Comparison of ENCODE assay signal across 8 cellular contexts in the genomic region with DNA sequence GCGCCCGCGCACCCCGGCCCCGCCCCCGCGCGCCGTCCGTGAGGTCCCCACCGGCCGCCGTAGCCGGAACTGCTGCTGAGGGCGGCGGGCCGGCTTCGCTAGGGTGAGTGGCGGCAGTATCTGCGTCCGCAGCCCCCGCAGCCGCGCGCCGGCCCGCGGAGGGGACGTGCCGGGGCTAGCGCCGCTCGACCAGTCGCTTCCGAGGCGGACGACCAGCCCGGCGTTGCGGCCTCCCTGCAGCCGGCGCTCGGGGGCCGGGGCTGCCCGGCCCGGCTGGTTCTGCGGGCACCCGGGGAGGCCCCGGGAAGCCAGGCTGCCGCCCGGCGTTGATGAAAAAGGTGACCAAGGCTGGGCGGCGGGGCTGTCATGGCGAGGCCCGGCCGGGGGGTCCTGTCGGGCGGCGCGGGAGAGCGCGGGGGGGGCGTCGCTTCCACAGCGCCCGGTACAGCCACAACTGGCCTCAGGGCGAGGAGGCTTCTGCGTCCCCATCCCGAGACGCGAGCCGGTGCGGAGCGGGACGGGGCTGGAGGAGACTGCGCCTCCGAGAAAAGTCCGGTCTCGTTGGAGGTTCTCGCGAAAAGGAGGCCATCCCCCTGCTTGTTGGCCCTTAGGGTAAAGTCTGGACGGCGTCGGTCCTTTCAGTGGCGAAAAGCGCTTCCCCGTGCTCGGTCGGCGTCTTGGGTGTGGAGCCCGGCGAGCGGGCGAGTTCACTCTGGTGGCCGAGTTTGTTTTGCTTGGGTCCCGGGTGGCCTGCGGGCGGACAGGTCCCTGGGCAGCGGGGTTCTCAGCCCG. TPM values are rescaled to one million over a fixed set of nuclear protein-coding genes. Genes with fewer than 3 reads are reported as not detected.
DNase-seq lines count a peak whose midpoint lies in the region; ATAC-seq and TF ChIP-seq lines count a peak whose summit lies in the region.

A gene with protein sequence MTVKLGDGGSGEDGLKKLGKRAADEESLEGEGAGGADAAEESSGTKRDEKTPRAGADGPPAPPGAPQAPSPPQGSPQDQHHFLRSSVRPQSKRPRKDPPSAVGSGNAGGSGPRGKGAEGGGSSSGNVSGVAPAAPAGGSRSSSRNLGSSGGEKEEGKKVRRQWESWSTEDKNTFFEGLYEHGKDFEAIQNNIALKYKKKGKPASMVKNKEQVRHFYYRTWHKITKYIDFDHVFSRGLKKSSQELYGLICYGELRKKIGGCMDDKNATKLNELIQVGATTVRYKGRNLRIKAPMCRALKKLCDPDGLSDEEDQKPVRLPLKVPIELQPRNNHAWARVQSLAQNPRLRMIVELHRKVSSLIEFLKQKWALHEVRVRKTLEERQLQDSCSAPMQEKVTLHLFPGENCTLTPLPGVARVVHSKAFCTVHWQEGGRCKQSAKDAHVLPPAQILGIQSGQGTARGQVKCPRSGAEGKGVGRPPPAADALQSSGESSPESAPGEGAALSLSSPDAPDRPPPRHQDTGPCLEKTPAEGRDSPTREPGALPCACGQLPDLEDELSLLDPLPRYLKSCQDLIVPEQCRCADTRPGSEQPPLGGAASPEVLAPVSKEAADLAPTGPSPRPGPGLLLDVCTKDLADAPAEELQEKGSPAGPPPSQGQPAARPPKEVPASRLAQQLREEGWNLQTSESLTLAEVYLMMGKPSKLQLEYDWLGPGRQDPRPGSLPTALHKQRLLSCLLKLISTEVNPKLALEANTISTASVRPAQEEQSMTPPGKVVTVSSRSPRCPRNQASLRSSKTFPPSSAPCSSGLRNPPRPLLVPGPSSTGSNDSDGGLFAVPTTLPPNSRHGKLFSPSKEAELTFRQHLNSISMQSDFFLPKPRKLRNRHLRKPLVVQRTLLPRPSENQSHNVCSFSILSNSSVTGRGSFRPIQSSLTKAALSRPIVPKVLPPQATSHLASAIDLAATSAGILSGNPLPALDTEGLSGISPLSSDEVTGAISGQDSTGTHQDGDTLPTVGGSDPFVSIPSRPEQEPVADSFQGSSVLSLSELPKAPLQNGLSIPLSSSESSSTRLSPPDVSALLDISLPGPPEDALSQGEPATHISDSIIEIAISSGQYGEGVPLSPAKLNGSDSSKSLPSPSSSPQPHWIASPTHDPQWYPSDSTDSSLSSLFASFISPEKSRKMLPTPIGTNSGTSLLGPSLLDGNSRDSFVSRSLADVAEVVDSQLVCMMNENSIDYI (N-terminal part only) (plus strand): TSS at position 41 of the 792 bp plus-strand sequence. CDS start 2,280 bp downstream, outside the sequence.

- peak within 1 kb of the TSS; percentile 91 for H3K27ac Mint-ChIP-seq in activated naive CD4-positive, alpha-beta T cell treated with anti-CD3 and anti-CD28 coated beads for 36 hours
- peak within 1 kb of the TSS; percentile 100 for H3K27ac Mint-ChIP-seq in activated T-helper 1 cell treated with anti-CD3 and anti-CD28 coated beads, Interleukin-12 subunit alpha, Interleukin-12 subunit beta, Interleukin-2, Interleukin-4 antibody, amounts not matched to agents 30 ng/mL and 10 ng/mL and 1 ng/mL, durations not matched to agents 14 hours and 24 hours and 36 hours

- peak; percentile 22 for DNase-seq in activated naive CD4-positive, alpha-beta T cell treated with anti-CD3 and anti-CD28 coated beads for 36 hours
- DNase-seq in activated naive CD4-positive, alpha-beta T cell treated with anti-CD3 and anti-CD28 coated beads, Interleukin-2, amount 50 U/mL, for 16 hours, result no peak
- DNase-seq in HPDE6-E6E7 (ENCODE audit: extremely low spot score) (peak; percentile 23), cardiac septum (ENCODE audit: low spot score) (no peak), psoas muscle (peak in 1 of 2 donors; percentile 56)
- no peak for DNase-seq in activated T-helper 1 cell treated with anti-CD3 and anti-CD28 coated beads, Interleukin-12 subunit alpha, Interleukin-12 subunit beta, Interleukin-2, Interleukin-4 antibody, amounts not matched to agents 30 ng/mL and 10 ng/mL and 1 ng/mL, durations not matched to agents 14 hours and 24 hours and 36 hours (ENCODE audit: low spot score)

- peaks cover 15% of the 10 kb centered on the region for H3K36me3 Mint-ChIP-seq in activated naive CD4-positive, alpha-beta T cell treated with anti-CD3 and anti-CD28 coated beads for 36 hours (ENCODE audit: low read depth)
- H3K36me3 Mint-ChIP-seq in activated T-helper 1 cell treated with anti-CD3 and anti-CD28 coated beads, Interleukin-12 subunit alpha, Interleukin-12 subunit beta, Interleukin-2, Interleukin-4 antibody, amounts not matched to agents 30 ng/mL and 10 ng/mL and 1 ng/mL, durations not matched to agents 14 hours and 24 hours and 36 hours (ENCODE audit: low read depth), result peaks cover 17% of the 10 kb centered on the region

- no peaks in the 10 kb centered on the region for H3K9me3 Mint-ChIP-seq in activated naive CD4-positive, alpha-beta T cell treated with anti-CD3 and anti-CD28 coated beads for 36 hours
- H3K9me3 Mint-ChIP-seq in activated T-helper 1 cell treated with anti-CD3 and anti-CD28 coated beads, Interleukin-12 subunit alpha, Interleukin-12 subunit beta, Interleukin-2, Interleukin-4 antibody, amounts not matched to agents 30 ng/mL and 10 ng/mL and 1 ng/mL, durations not matched to agents 14 hours and 24 hours and 36 hours, result peaks cover 3% of the 10 kb centered on the region

- peak within 1 kb of the TSS; percentile 90 for H3K27ac ChIP-seq in psoas muscle

- ATAC-seq in psoas muscle (no peak), GM18858 (IDR thresholded peaks at IDR 0.05; ENCODE audit: unreplicated experiment) (no peak), HG03175 (IDR thresholded peaks at IDR 0.05; ENCODE audit: unreplicated experiment) (no peak)

- no peaks in the 10 kb centered on the region for H3K27me3 Mint-ChIP-seq in activated naive CD4-positive, alpha-beta T cell treated with anti-CD3 and anti-CD28 coated beads for 36 hours (ENCODE audit: low read depth)
- no peaks in the 10 kb centered on the region for H3K27me3 Mint-ChIP-seq in activated T-helper 1 cell treated with anti-CD3 and anti-CD28 coated beads, Interleukin-12 subunit alpha, Interleukin-12 subunit beta, Interleukin-2, Interleukin-4 antibody, amounts not matched to agents 30 ng/mL and 10 ng/mL and 1 ng/mL, durations not matched to agents 14 hours and 24 hours and 36 hours (ENCODE audit: insufficient read depth)

- H3K9me3 ChIP-seq in psoas muscle, result no peaks in the 10 kb centered on the region

- peak within 1 kb of the TSS; percentile 94 for H3K4me3 ChIP-seq in psoas muscle

- no peaks in the 10 kb centered on the region for H3K27me3 ChIP-seq in psoas muscle (ENCODE audit: insufficient read depth in 3 of 3, low read length in 2 of 3)

- CTCF ChIA-PET in activated naive CD4-positive, alpha-beta T cell treated with anti-CD3 and anti-CD28 coated beads for 36 hours (lab: Charles Lee), result no interaction called here

- H3K4me1 Mint-ChIP-seq in activated naive CD4-positive, alpha-beta T cell treated with anti-CD3 and anti-CD28 coated beads for 36 hours (ENCODE audit: low read depth), result peaks cover 29% of the 10 kb centered on the region
- H3K4me1 Mint-ChIP-seq in activated T-helper 1 cell treated with anti-CD3 and anti-CD28 coated beads, Interleukin-12 subunit alpha, Interleukin-12 subunit beta, Interleukin-2, Interleukin-4 antibody, amounts not matched to agents 30 ng/mL and 10 ng/mL and 1 ng/mL, durations not matched to agents 14 hours and 24 hours and 36 hours (ENCODE audit: low read depth), result peaks cover 41% of the 10 kb centered on the region

- WGBS in psoas muscle, 3 donors, result 1% methylated on average over 64 to 101 of the region's 101 CpGs

- H3K36me3 ChIP-seq in psoas muscle (ENCODE audit: insufficient read depth in 1 of 2, low read depth in 1 of 2), result peaks cover 0 to 27% of the 10 kb centered on the region in 2 donors

- peaks cover 44% of the 10 kb centered on the region for H3K4me1 ChIP-seq in psoas muscle

- intact Hi-C loops in activated naive CD4-positive, alpha-beta T cell treated with anti-CD3 and anti-CD28 coated beads for 36 hours (cut with micrococcal nuclease), result loop anchor here (1.0 to 10.0 kb wide), 9 partner anchors 66 to 330 kb away; a partner anchor contains a TSS
- intact Hi-C loops in activated T-helper 1 cell treated with anti-CD3 and anti-CD28 coated beads, Interleukin-12 subunit alpha, Interleukin-12 subunit beta, Interleukin-2, Interleukin-4 antibody, amounts not matched to agents 30 ng/mL and 10 ng/mL and 1 ng/mL, durations not matched to agents 14 hours and 24 hours and 36 hours (cut with micrococcal nuclease), result loop anchor here (1.0 to 10.0 kb wide), 18 partner anchors 35 to 1210 kb away; a partner anchor contains a TSS
- intact Hi-C loops in cardiac septum (cut with DNase I) (loop anchor here (2.0 to 10.0 kb wide), 3 partner anchors 75 to 118 kb away; a partner anchor contains a TSS), psoas muscle (cut with DNase I) (loop anchor here (5.0 to 10.0 kb wide), 4 partner anchors 65 to 322 kb away; a partner anchor contains a TSS)

- peak within 1 kb of the TSS; percentile 96 for H3K4me3 Mint-ChIP-seq in activated naive CD4-positive, alpha-beta T cell treated with anti-CD3 and anti-CD28 coated beads for 36 hours
- peak within 1 kb of the TSS; percentile 96 for H3K4me3 Mint-ChIP-seq in activated T-helper 1 cell treated with anti-CD3 and anti-CD28 coated beads, Interleukin-12 subunit alpha, Interleukin-12 subunit beta, Interleukin-2, Interleukin-4 antibody, amounts not matched to agents 30 ng/mL and 10 ng/mL and 1 ng/mL, durations not matched to agents 14 hours and 24 hours and 36 hours

- TF ChIP-seq CTCF in psoas muscle (IDR thresholded peaks at IDR 0.05), result no peak

RNA-seq across cellular contexts. Expression of the gene that starts here (rescaled TPM):
- 10 to 100 TPM; 11.3 to 15.7 TPM for total RNA-seq in activated naive CD4-positive, alpha-beta T cell treated with anti-CD3 and anti-CD28 coated beads for 36 hours
- 38.6 and 38.7 TPM in 2 replicates for total RNA-seq in activated T-helper 1 cell treated with anti-CD3 and anti-CD28 coated beads, Interleukin-12 subunit alpha, Interleukin-12 subunit beta, Interleukin-2, Interleukin-4 antibody, amounts not matched to agents 30 ng/mL and 10 ng/mL and 1 ng/mL, durations not matched to agents 14 hours and 24 hours and 36 hours
- total RNA-seq in cardiac septum, result 12.4 TPM
- total RNA-seq in psoas muscle, result 10 to 100 TPM in 2 of 4 donors, 1 to 10 TPM in 2; 7.6 to 13.1 (median 10.5) TPM
- 1 to 10 TPM; 3.3 to 8.6 (median 3.8) TPM for polyA plus RNA-seq in psoas muscle

Comparison
In these comparisons a context has a peak if more than half of its experiments do, and no peak if none do; other contexts are left out.
1. DNase-seq: peak in activated naive CD4-positive, alpha-beta T cell treated with anti-CD3 and anti-CD28 coated beads for 36 hours (single experiment) and HPDE6-E6E7 (single experiment); none in activated naive CD4-positive, alpha-beta T cell treated with anti-CD3 and anti-CD28 coated beads, Interleukin-2, amount 50 U/mL, for 16 hours (single experiment), activated T-helper 1 cell treated with anti-CD3 and anti-CD28 coated beads, Interleukin-12 subunit alpha, Interleukin-12 subunit beta, Interleukin-2, Interleukin-4 antibody, amounts not matched to agents 30 ng/mL and 10 ng/mL and 1 ng/mL, durations not matched to agents 14 hours and 24 hours and 36 hours (single experiment) and cardiac septum (single experiment).